ENCODE assay signal across 22 cellular contexts in the genomic region with DNA sequence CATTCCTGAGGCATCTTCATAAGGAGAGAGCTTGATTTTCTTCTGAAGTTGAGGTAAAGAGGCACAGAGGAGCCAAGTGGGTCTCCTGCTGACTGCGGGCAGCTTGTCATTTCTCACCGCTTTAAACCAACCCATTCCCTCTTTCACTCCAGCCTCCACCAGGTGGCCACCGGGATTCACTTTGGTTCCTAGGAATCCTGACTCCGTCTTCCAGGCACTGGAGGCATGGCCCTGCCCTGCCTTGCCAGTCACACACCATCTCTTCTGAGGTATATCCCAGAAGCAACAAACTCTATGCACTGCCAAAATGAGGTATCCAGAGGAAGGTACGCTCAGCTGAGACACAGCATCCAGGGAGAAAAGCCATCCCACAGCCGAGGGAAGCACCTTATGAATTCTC.
A peak's percentile ranks its signal among the peaks of the same experiment; 100 is the strongest.
DNase-seq lines count a peak whose midpoint lies in the region; ATAC-seq and TF ChIP-seq lines count a peak whose summit lies in the region.
"Had no signal": no experiment of that assay in that cellular context is flagged by ENCODE, and none has a peak within 500 bp of the region (broad histone marks: within the 10 kb centered on the region; RNA-seq: fewer than 3 reads in every experiment).

No MANE protein-coding gene starts in this region.

- no peak overlapping the region for H4K8ac ChIP-seq in trophoblast cell (ENCODE audit: low read depth, low read length)

- no peak overlapping the region for H2BK120ac ChIP-seq in trophoblast cell (ENCODE audit: insufficient read depth, low read length, poor library complexity)

- no peak overlapping the region for H3K4ac ChIP-seq in trophoblast cell (ENCODE audit: low read depth, low read length)

- H4K91ac ChIP-seq in trophoblast cell (ENCODE audit: low read depth, low read length), result no peak overlapping the region

- no peak overlapping the region for H3K14ac ChIP-seq in trophoblast cell (ENCODE audit: low read length)

- H3K36me3 ChIP-seq in H7 (replicated peaks; ENCODE audit: control insufficient read depth, insufficient read depth, low read length) (0 out of 2 replicates have a peak, but pooled peaks cover 3% of the 10 kb centered on the region), NT2/D1 (ENCODE audit: insufficient read depth, insufficient read length, low read length) (peaks cover 85% of the 10 kb centered on the region), trophoblast cell (ENCODE audit: control insufficient read depth in 1 of 2, insufficient read depth in 2 of 2, low read length in 2 of 2) (peaks cover 63 to 69% of the 10 kb centered on the region in 2 experiments)

- H3K27me3 ChIP-seq in H7 (ENCODE audit: control insufficient read depth, insufficient read depth, low read length) (no peaks in the 10 kb centered on the region), NT2/D1 (ENCODE audit: insufficient read depth, insufficient read length) (no peaks in the 10 kb centered on the region), foreskin keratinocyte (no peaks in the 10 kb centered on the region), trophoblast cell (ENCODE audit: insufficient read depth, low read length) (no peaks in the 10 kb centered on the region)
- H3K27me3 ChIP-seq: MG63, spleen had no signal

- TF ChIP-seq CTCF in foreskin keratinocyte (conservative IDR thresholded peaks at IDR 0.05), result peak; percentile 30

- no peak overlapping the region for H4K12ac ChIP-seq in trophoblast cell (ENCODE audit: low read depth, low read length)

- H3K18ac ChIP-seq in trophoblast cell (ENCODE audit: low read length), result no peak overlapping the region

- no CpG with 5 or more reads among the region's 6 CpGs for WGBS in trophoblast cell (ENCODE audit: extremely low coverage, insufficient coverage, insufficient read length)

- no peak for ATAC-seq in foreskin keratinocyte
- no peak for ATAC-seq in HG03432 (IDR thresholded peaks at IDR 0.05; ENCODE audit: unreplicated experiment)
- no peak for ATAC-seq in GM18517 (IDR thresholded peaks at IDR 0.05; ENCODE audit: unreplicated experiment)
- no peak for ATAC-seq in HG02763 (IDR thresholded peaks at IDR 0.05; ENCODE audit: unreplicated experiment)
- ATAC-seq in HG03342 (IDR thresholded peaks at IDR 0.05; ENCODE audit: unreplicated experiment), result no peak
- ATAC-seq: activated CD4-positive, alpha-beta T cell treated with anti-CD3 and anti-CD28 coated beads for 36 hours; T-cell had no signal

- H3K9me3 ChIP-seq in NT2/D1 (ENCODE audit: insufficient read depth, low read length) (no peaks in the 10 kb centered on the region), trophoblast cell (ENCODE audit: insufficient read depth, low read depth, low read length) (peaks cover 3% of the 10 kb centered on the region)
- H3K9me3 ChIP-seq: MG63, prostate gland, spleen had no signal

- H3K4me1 ChIP-seq in NT2/D1 (ENCODE audit: insufficient read depth, insufficient read length), result peaks cover 7% of the 10 kb centered on the region
- H3K4me1 ChIP-seq in foreskin keratinocyte, result peaks cover 14% of the 10 kb centered on the region
- peaks cover 11% of the 10 kb centered on the region in 2 experiments for H3K4me1 ChIP-seq in trophoblast cell (ENCODE audit: control insufficient read depth in 1 of 2, insufficient read depth in 2 of 2, low read length in 2 of 2)
- H3K4me1 ChIP-seq: prostate gland, spleen had no signal

- H3K79me2 ChIP-seq in trophoblast cell (ENCODE audit: control insufficient read depth, insufficient read depth, low read length, poor library complexity), result no peaks in the 10 kb centered on the region

- no peak overlapping the region for H2AK5ac ChIP-seq in trophoblast cell (ENCODE audit: low read length)

- no peak overlapping the region for H2AFZ ChIP-seq in trophoblast cell (ENCODE audit: insufficient read depth, low read length, poor library complexity)

- H2BK12ac ChIP-seq in trophoblast cell (ENCODE audit: low read length), result no peak overlapping the region

- H3K23ac ChIP-seq in trophoblast cell (ENCODE audit: low read length), result no peak overlapping the region

- H3K9ac ChIP-seq in NT2/D1 (ENCODE audit: insufficient read length, low read depth) (no peak overlapping the region), trophoblast cell (ENCODE audit: low read length) (no peak overlapping the region)

- peaks cover 11% of the 10 kb centered on the region for H3K79me1 ChIP-seq in trophoblast cell (ENCODE audit: low read length)

- H2BK5ac ChIP-seq in trophoblast cell (ENCODE audit: low read depth, low read length, poor library complexity), result no peak overlapping the region

- no peak overlapping the region for H3K27ac ChIP-seq in foreskin keratinocyte
- H3K27ac ChIP-seq in trophoblast cell (ENCODE audit: low read depth, low read length), result no peak overlapping the region
- H3K27ac ChIP-seq: prostate gland had no signal

- no peak overlapping the region for H3K4me2 ChIP-seq in trophoblast cell (ENCODE audit: low read length)

- DNase-seq in H7, result peak; percentile 89
- DNase-seq in NT2/D1 (ENCODE audit: low read depth, low spot score), result peak; percentile 71
- no peak for DNase-seq in foreskin keratinocyte
- peak; percentile 36 to 62 for DNase-seq in trophoblast cell
- DNase-seq: activated CD4-positive, alpha-beta T cell treated with anti-CD3 and anti-CD28 coated beads for 36 hours; CD8-positive, alpha-beta memory T cell; HCEC 1CT; NCI-H1436; NCI-H2171; NCI-H69; SHP77 treated with DMSO at 0.1 percent for 48 hours; spleen; stimulated activated CD4-positive, alpha-beta T cell treated with anti-CD3 and anti-CD28 coated beads, Interleukin-4, amount 100 ng/mL, for 4 hours; stimulated activated naive CD8-positive, alpha-beta T cell treated with anti-CD3 and anti-CD28 coated beads, Interleukin-15, amount 100 ng/mL, for 72 hours; T-cell had no signal

- H3K4me3 ChIP-seq in H7 (ENCODE audit: insufficient read depth, low read depth, low read length) (no peak overlapping the region), NT2/D1 (ENCODE audit: insufficient read length, low read depth) (no peak overlapping the region), trophoblast cell (ENCODE audit: low read depth, low read length) (no peak overlapping the region)
- H3K4me3 ChIP-seq: dorsolateral prefrontal cortex, MG63, prostate gland, spleen had no signal

Comparison
In these comparisons a context has a peak if more than half of its experiments do, and no peak if none do; other contexts are left out.
1. DNase-seq: peak in H7 (single experiment), NT2/D1 (single experiment) and trophoblast cell (2 of 2); none in foreskin keratinocyte (0 of 2).